8 cellular contexts compared by ENCODE assay signal in the genomic region with DNA sequence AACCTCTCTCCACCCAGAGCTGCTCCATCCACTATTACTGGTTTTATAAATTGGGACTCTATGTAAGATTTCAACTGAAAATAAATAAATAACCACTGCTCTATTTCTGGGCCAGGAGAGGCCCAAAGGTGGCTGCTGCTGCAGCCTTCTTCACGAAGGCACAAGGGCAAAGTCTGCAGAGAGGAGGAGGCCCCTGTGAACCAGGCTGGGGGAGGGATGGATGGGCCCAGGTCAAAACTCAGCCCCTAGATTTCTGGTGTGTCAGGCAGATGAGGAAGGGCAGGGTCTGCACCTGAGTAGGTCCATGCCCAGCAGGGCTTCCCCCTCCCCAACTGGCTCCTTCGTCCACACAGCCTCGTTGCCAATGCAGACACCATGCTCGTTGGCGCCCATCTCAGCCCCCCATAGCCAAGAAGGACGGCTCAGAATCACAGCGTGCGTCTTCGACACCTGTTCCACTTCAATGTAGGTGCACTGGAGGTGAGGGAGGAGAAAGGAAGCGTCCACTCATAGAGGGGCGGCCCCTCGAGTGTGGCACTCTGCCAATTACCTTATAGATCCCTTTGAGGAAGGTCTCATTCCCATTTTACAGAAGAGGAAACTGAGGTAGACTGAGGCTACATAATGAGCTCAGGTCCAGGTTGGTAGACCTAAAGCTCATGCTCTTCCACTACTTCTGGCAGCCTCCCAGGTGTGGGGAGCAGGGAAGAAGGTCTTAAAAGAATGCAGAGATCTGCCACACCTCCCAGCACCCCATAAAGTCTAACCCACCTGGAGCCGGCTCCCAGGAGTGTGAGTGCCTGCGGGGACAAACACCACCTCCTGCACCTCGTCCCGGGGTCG. TPM values are rescaled to one million over a fixed set of nuclear protein-coding genes. Genes with fewer than 3 reads are reported as not detected.
DNase-seq lines count a peak whose midpoint lies in the region; ATAC-seq and TF ChIP-seq lines count a peak whose summit lies in the region.

No MANE protein-coding gene starts in this region.

- peak overlapping the region; percentile 92 for H3K4me3 Mint-ChIP-seq in activated CD8-positive, alpha-beta T cell treated with anti-CD3 and anti-CD28 coated beads for 36 hours

- peaks cover 9% of the 10 kb centered on the region for H3K27me3 Mint-ChIP-seq in activated CD8-positive, alpha-beta T cell treated with anti-CD3 and anti-CD28 coated beads for 36 hours

- no peak overlapping the region for H3K27ac ChIP-seq in iPS-20b (ENCODE audit: low read length)
- peak overlapping the region; percentile 41 for H3K27ac ChIP-seq in stomach smooth muscle (ENCODE audit: low read length)

- ATAC-seq in activated CD8-positive, alpha-beta T cell treated with anti-CD3 and anti-CD28 coated beads for 36 hours, result no peak
- ATAC-seq in HG02642 (IDR thresholded peaks at IDR 0.05; ENCODE audit: poor library complexity, unreplicated experiment), result no peak

- H3K36me3 Mint-ChIP-seq in activated CD8-positive, alpha-beta T cell treated with anti-CD3 and anti-CD28 coated beads for 36 hours (ENCODE audit: low read depth), result no peaks in the 10 kb centered on the region

- POLR2A ChIA-PET in activated CD8-positive, alpha-beta T cell treated with anti-CD3 and anti-CD28 coated beads for 36 hours (lab: Charles Lee), result interaction anchor here (1.2 to 2.3 kb wide), 6 partner anchors 11 to 55 kb away, joined by 4 to 15 read pairs (median 5); a partner anchor contains a TSS

- H3K27me3 ChIP-seq in iPS-20b (ENCODE audit: insufficient read depth, low read length), result peaks cover 14% of the 10 kb centered on the region
- H3K27me3 ChIP-seq in stomach smooth muscle (ENCODE audit: control insufficient read depth in 1 of 2, insufficient read depth in 2 of 2, low read length in 2 of 2), result peaks cover 0 to 2% of the 10 kb centered on the region in 2 donors

- no peaks in the 10 kb centered on the region for H3K9me3 Mint-ChIP-seq in activated CD8-positive, alpha-beta T cell treated with anti-CD3 and anti-CD28 coated beads for 36 hours

- DNase-seq in NCI-H748 (lab: John Stamatoyannopoulos, UW; ENCODE audit: unreplicated experiment), result peak; percentile 37
- no peak for DNase-seq in NCI-H748 treated with DMSO at 0.1 percent for 48 hours (lab: John Stamatoyannopoulos, UW)
- DNase-seq in activated CD8-positive, alpha-beta T cell treated with anti-CD3 and anti-CD28 coated beads for 36 hours, result no peak
- no peak for DNase-seq in DMS153 treated with DMSO at 0.1 percent for 48 hours (lab: John Stamatoyannopoulos, UW; ENCODE audit: unreplicated experiment)
- DNase-seq in AG20443 (ENCODE audit: low spot score), result no peak

- H3K9me3 ChIP-seq in iPS-20b (ENCODE audit: insufficient read depth, low read depth, low read length) (no peaks in the 10 kb centered on the region), stomach smooth muscle (ENCODE audit: control insufficient read depth in 2 of 2, low read length in 2 of 2) (no peaks in the 10 kb centered on the region)

- H3K9ac ChIP-seq in iPS-20b (ENCODE audit: low read depth, low read length) (peak overlapping the region; percentile 84; the same call in 1 of the 2 replicates), stomach smooth muscle (ENCODE audit: low read length in 2 of 2) (peak overlapping the region; percentile 78 to 80)

- H3K4me1 ChIP-seq in iPS-20b (ENCODE audit: insufficient read depth, low read length) (peaks cover 6% of the 10 kb centered on the region; the same call in 1 of the 2 replicates), stomach smooth muscle (ENCODE audit: control insufficient read depth, insufficient read depth, low read length) (peaks cover 24% of the 10 kb centered on the region)

- CTCF ChIA-PET in activated CD8-positive, alpha-beta T cell treated with anti-CD3 and anti-CD28 coated beads for 36 hours (lab: Charles Lee), result interaction anchor here (0.8 to 20.8 kb wide), 16 partner anchors 9 to 181 kb away, joined by 3 to 586 read pairs (median 5); a partner anchor contains a TSS

- no peak for TF ChIP-seq CTCF in activated CD8-positive, alpha-beta T cell treated with anti-CD3 and anti-CD28 coated beads for 36 hours (IDR thresholded peaks at IDR 0.05)

- peak overlapping the region; percentile 79 for H3K4me3 ChIP-seq in iPS-20b (ENCODE audit: low read length)
- peak overlapping the region; percentile 76 to 93 for H3K4me3 ChIP-seq in stomach smooth muscle (ENCODE audit: low read length in 2 of 2)

- peaks cover 33% of the 10 kb centered on the region for H3K4me1 Mint-ChIP-seq in activated CD8-positive, alpha-beta T cell treated with anti-CD3 and anti-CD28 coated beads for 36 hours (ENCODE audit: low read depth)

- H3K36me3 ChIP-seq in iPS-20b (ENCODE audit: insufficient read depth, low read depth, low read length) (peaks cover 8% of the 10 kb centered on the region), stomach smooth muscle (ENCODE audit: control insufficient read depth in 2 of 2, insufficient read depth in 2 of 2, low read length in 2 of 2) (peaks cover 4 to 5% of the 10 kb centered on the region in 2 donors)

- H3K27ac Mint-ChIP-seq in activated CD8-positive, alpha-beta T cell treated with anti-CD3 and anti-CD28 coated beads for 36 hours, result peak overlapping the region; percentile 36

- intact Hi-C loops in activated CD8-positive, alpha-beta T cell treated with anti-CD3 and anti-CD28 coated beads for 36 hours (cut with micrococcal nuclease), result no loop called here

RNA-seq across cellular contexts. Expression of a gene that starts 1.0 kb away (rescaled TPM):
- total RNA-seq in activated CD8-positive, alpha-beta T cell treated with anti-CD3 and anti-CD28 coated beads for 36 hours, result 10 to 100 TPM; 21.0 to 23.8 TPM

RNA-seq across cellular contexts. Expression of a gene that starts 8.7 kb away (rescaled TPM):
- under 1 TPM; 0.38 to 0.67 TPM for total RNA-seq in activated CD8-positive, alpha-beta T cell treated with anti-CD3 and anti-CD28 coated beads for 36 hours

RNA-seq across cellular contexts. Expression of a gene that starts 8.8 kb away (rescaled TPM):
- total RNA-seq in activated CD8-positive, alpha-beta T cell treated with anti-CD3 and anti-CD28 coated beads for 36 hours, result 10 to 100 TPM; 66.5 to 67.0 TPM

RNA-seq across cellular contexts. Expression of a gene that starts 10.8 kb away (rescaled TPM):
- under 1 TPM; 0.13 to 0.18 TPM for total RNA-seq in activated CD8-positive, alpha-beta T cell treated with anti-CD3 and anti-CD28 coated beads for 36 hours

RNA-seq across cellular contexts. Expression of a gene that starts 18.5 kb away (rescaled TPM):
- total RNA-seq in activated CD8-positive, alpha-beta T cell treated with anti-CD3 and anti-CD28 coated beads for 36 hours, result 10 to 100 TPM; 18.0 to 19.8 TPM
